ENCODE assay signal across 24 cellular contexts in genomic region chr5:87997662-87998061, GRCh38.
"Had no signal": no experiment of that assay in that cellular context is flagged by ENCODE, and none has a peak within 500 bp of the region (broad histone marks: within the 10 kb centered on the region; RNA-seq: fewer than 3 reads in every experiment).

No MANE protein-coding gene starts in this region.

- H3K36me3 Mint-ChIP-seq: naive thymus-derived CD8-positive, alpha-beta T cell; stimulated activated naive B cell treated with anti-CD40 and anti-IgM and Interleukin-4, amounts not matched to agents 10 μg/mL and 1 μg/mL and 100 μg/mL, for 72 hours had no signal

- H3K4me3 Mint-ChIP-seq: naive thymus-derived CD8-positive, alpha-beta T cell; nephron; neural crest cell; stimulated activated naive B cell treated with anti-CD40 and anti-IgM and Interleukin-4, amounts not matched to agents 10 μg/mL and 1 μg/mL and 100 μg/mL, for 72 hours had no signal

- H3K4me1 Mint-ChIP-seq: nephron; stimulated activated naive B cell treated with anti-CD40 and anti-IgM and Interleukin-4, amounts not matched to agents 10 μg/mL and 1 μg/mL and 100 μg/mL, for 72 hours had no signal

- H3K27ac Mint-ChIP-seq: naive thymus-derived CD8-positive, alpha-beta T cell; nephron; stimulated activated naive B cell treated with anti-CD40 and anti-IgM and Interleukin-4, amounts not matched to agents 10 μg/mL and 1 μg/mL and 100 μg/mL, for 72 hours had no signal

- H3K27me3 Mint-ChIP-seq: stimulated activated naive B cell treated with anti-CD40 and anti-IgM and Interleukin-4, amounts not matched to agents 10 μg/mL and 1 μg/mL and 100 μg/mL, for 72 hours had no signal

- DNase-seq: kidney glomerular epithelial cell; left cardiac atrium; left lung; lower lobe of right lung; mammary epithelial cell; mesenchymal stem cell; naive thymus-derived CD8-positive, alpha-beta T cell; nucleus accumbens; pancreas; posterior cingulate gyrus; retina; right cardiac atrium; stimulated activated CD4-positive, alpha-beta T cell treated with anti-CD3 and anti-CD28 coated beads, Interleukin-12 subunit alpha, Interleukin-12 subunit beta, amount 100 ng/mL, for 4 hours; stimulated activated CD4-positive, alpha-beta T cell treated with anti-CD3 and anti-CD28 coated beads, Interleukin-15, amount 100 ng/mL, for 24 hours; stimulated activated CD4-positive, alpha-beta T cell treated with anti-CD3 and anti-CD28 coated beads, Interleukin-2, amount 100 ng/mL, for 24 hours; stimulated activated CD4-positive, alpha-beta T cell treated with anti-CD3 and anti-CD28 coated beads, Interleukin-4, amount 100 ng/mL, for 1 hour; stimulated activated naive B cell treated with anti-CD40 and anti-IgM and Interleukin-4, amounts not matched to agents 10 μg/mL and 1 μg/mL and 100 μg/mL, for 72 hours; stimulated activated naive CD8-positive, alpha-beta T cell treated with anti-CD3 and anti-CD28 coated beads, Interleukin-15, Interleukin-2, amounts not matched to agents 100 U/mL and 50 U/mL, for 24 hours; stomach; tibial artery; trophoblast cell; upper lobe of right lung had no signal
